In genomic region chr6:137641474-137642077, GRCh38 we compare ENCODE assay signal across 8 cellular contexts.
A peak's percentile ranks its signal among the peaks of the same experiment; 100 is the strongest.
DNase-seq lines count a peak whose midpoint lies in the region; ATAC-seq lines count a peak whose summit lies in the region.

No MANE protein-coding gene starts in this region.

- H3K27me3 ChIP-seq in CD8-positive, alpha-beta memory T cell (ENCODE audit: insufficient read depth, low read length, poor library complexity, severe bottlenecking): no peaks in the 10 kb centered on the region

- no peaks in the 10 kb centered on the region for H3K9me3 ChIP-seq in CD8-positive, alpha-beta memory T cell (ENCODE audit: low read length)

- H3K36me3 Mint-ChIP-seq in CD8-positive, alpha-beta memory T cell: no peaks in the 10 kb centered on the region
- no peaks in the 10 kb centered on the region for H3K36me3 Mint-ChIP-seq in activated naive CD4-positive, alpha-beta T cell treated with anti-CD3 and anti-CD28 coated beads, Interleukin-2, amount 10 ng/mL, durations not matched to agents 7 days and 5 days

- no peak overlapping the region for H3K27ac Mint-ChIP-seq in CD8-positive, alpha-beta memory T cell
- H3K27ac Mint-ChIP-seq in activated naive CD4-positive, alpha-beta T cell treated with anti-CD3 and anti-CD28 coated beads, Interleukin-2, amount 10 ng/mL, durations not matched to agents 7 days and 5 days: no peak overlapping the region

- peaks cover 16% of the 10 kb centered on the region for H3K4me1 ChIP-seq in CD8-positive, alpha-beta memory T cell (ENCODE audit: insufficient read depth, low read length)

- CTCF ChIA-PET in CD8-positive, alpha-beta memory T cell (lab: Charles Lee): interaction anchor here (0.8 to 1.3 kb wide), 7 partner anchors 15 to 680 kb away, joined by 3 to 7 read pairs (median 4); no protein-coding TSS in a partner anchor
- CTCF ChIA-PET in activated naive CD4-positive, alpha-beta T cell treated with anti-CD3 and anti-CD28 coated beads, Interleukin-2, amount 10 ng/mL, durations not matched to agents 7 days and 5 days (lab: Charles Lee): interaction anchor here (0.7 to 1.5 kb wide), 6 partner anchors 11 to 364 kb away, joined by 3 to 6 read pairs (median 4); no protein-coding TSS in a partner anchor

- H3K9me3 Mint-ChIP-seq in CD8-positive, alpha-beta memory T cell: no peaks in the 10 kb centered on the region
- no peaks in the 10 kb centered on the region for H3K9me3 Mint-ChIP-seq in activated naive CD4-positive, alpha-beta T cell treated with anti-CD3 and anti-CD28 coated beads, Interleukin-2, amount 10 ng/mL, durations not matched to agents 7 days and 5 days

- no peak overlapping the region for H3K4me3 ChIP-seq in CD8-positive, alpha-beta memory T cell (ENCODE audit: low read length)

- no peaks in the 10 kb centered on the region for H3K36me3 ChIP-seq in CD8-positive, alpha-beta memory T cell (ENCODE audit: insufficient read depth, low read length)

- ATAC-seq in GM21529 (IDR thresholded peaks at IDR 0.05; ENCODE audit: unreplicated experiment) (peak; percentile 77), Right ventricle myocardium superior (ENCODE audit: poor library complexity) (peak; percentile 95)

- intact Hi-C loops in Right ventricle myocardium superior (cut with DNase I): loop anchor here (10.0 kb wide), 2 partner anchors 377 to 547 kb away; no protein-coding TSS in a partner anchor

- POLR2A ChIA-PET in CD8-positive, alpha-beta memory T cell (lab: Charles Lee): no interaction called here

- H3K4me3 Mint-ChIP-seq in CD8-positive, alpha-beta memory T cell: no peak overlapping the region
- H3K4me3 Mint-ChIP-seq in activated naive CD4-positive, alpha-beta T cell treated with anti-CD3 and anti-CD28 coated beads, Interleukin-2, amount 10 ng/mL, durations not matched to agents 7 days and 5 days: no peak overlapping the region

- H3K4me1 Mint-ChIP-seq in CD8-positive, alpha-beta memory T cell: peaks cover 11 to 15% (median 14%) of the 10 kb centered on the region in 3 donors
- H3K4me1 Mint-ChIP-seq in activated naive CD4-positive, alpha-beta T cell treated with anti-CD3 and anti-CD28 coated beads, Interleukin-2, amount 10 ng/mL, durations not matched to agents 7 days and 5 days: peaks cover 14% of the 10 kb centered on the region

- DNase-seq in CD8-positive, alpha-beta memory T cell: peak; percentile 50 to 77 (median 52)
- peak; percentile 80 for DNase-seq in M059J (ENCODE audit: low read depth)
- peak; percentile 57 for DNase-seq in SK-N-DZ (ENCODE audit: low spot score)
- peak; percentile 79 for DNase-seq in activated naive CD4-positive, alpha-beta T cell treated with anti-CD3 and anti-CD28 coated beads, Interleukin-2, amount 10 ng/mL, durations not matched to agents 7 days and 5 days
- DNase-seq in Right ventricle myocardium superior: peak; percentile 72
- DNase-seq in pulmonary artery endothelial cell (ENCODE audit: low read depth, low spot score): peak; percentile 22
- no peak for DNase-seq in mesenteric fat pad (ENCODE audit: low spot score)

- H3K27me3 Mint-ChIP-seq in CD8-positive, alpha-beta memory T cell: peaks cover 0 to 4% of the 10 kb centered on the region in 2 donors
- peaks cover 7% of the 10 kb centered on the region for H3K27me3 Mint-ChIP-seq in activated naive CD4-positive, alpha-beta T cell treated with anti-CD3 and anti-CD28 coated beads, Interleukin-2, amount 10 ng/mL, durations not matched to agents 7 days and 5 days

- H3K27ac ChIP-seq in CD8-positive, alpha-beta memory T cell (ENCODE audit: low read depth, low read length): no peak overlapping the region
